ENCODE assay signal across 11 cellular contexts in the genomic region with DNA sequence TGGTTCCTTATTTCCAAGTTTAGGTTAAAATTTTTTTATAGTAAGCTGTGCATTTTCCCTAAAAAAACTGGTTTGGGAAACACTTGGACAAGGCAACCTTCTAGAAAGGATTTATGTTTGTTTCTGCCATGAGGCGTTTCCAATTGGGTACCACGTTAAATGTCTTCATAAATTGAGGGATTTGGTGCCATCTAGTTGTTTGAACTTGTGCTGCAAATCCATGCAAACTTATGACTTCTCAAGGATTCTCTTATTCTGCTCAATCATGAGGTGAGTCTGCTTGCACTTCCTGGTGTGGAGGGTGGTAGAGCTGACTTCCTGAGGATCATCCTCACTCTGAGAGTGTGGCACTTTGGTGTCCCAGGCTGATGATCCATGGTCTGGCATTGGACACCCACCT.
DNase-seq lines count a peak whose midpoint lies in the region; ATAC-seq and TF ChIP-seq lines count a peak whose summit lies in the region.
"Had no signal": no experiment of that assay in that cellular context is flagged by ENCODE, and none has a peak within 500 bp of the region (broad histone marks: within the 10 kb centered on the region; RNA-seq: fewer than 3 reads in every experiment).

No MANE protein-coding gene starts in this region.

- ATAC-seq in HG02970 (IDR thresholded peaks at IDR 0.05; ENCODE audit: low FRiP score, unreplicated experiment) (no peak), HG03196 (IDR thresholded peaks at IDR 0.05; ENCODE audit: unreplicated experiment) (no peak)
- ATAC-seq: activated T-cell treated with anti-CD3 and anti-CD28 coated beads, Interleukin-2, amount 50 U/mL, for 4 hours had no signal

- no peak for DNase-seq in AG04449 (ENCODE audit: low read depth, low spot score)
- DNase-seq in HL-60 (ENCODE audit: low read depth in 1 of 2, low spot score in 1 of 2): peak; percentile 3 to 49
- DNase-seq in SIG-M5 treated with dmso at 0.1 percent for 504 hours (lab: John Stamatoyannopoulos, UW; ENCODE audit: unreplicated experiment): peak; percentile 80
- peak; percentile 42 for DNase-seq in glomerular endothelial cell (ENCODE audit: extremely low read depth, low read depth, low spot score)
- no peak for DNase-seq in activated gamma-delta T cell (lab: John Stamatoyannopoulos, UW)
- DNase-seq in NCI-H1417 (lab: John Stamatoyannopoulos, UW): no peak
- DNase-seq: activated T-cell treated with anti-CD3 and anti-CD28 coated beads, Interleukin-2, amount 50 U/mL, for 4 hours; NCI-H510A treated with DMSO at 0.1 percent for 48 hours; tibial artery had no signal

- H3K4me3 ChIP-seq in AG04449 (ENCODE audit: low read depth, low read length) (no peak overlapping the region), HL-60 (replicated peaks; ENCODE audit: insufficient read depth, low read length) (no peak overlapping the region)
- H3K4me3 ChIP-seq: tibial artery had no signal

- CTCF ChIA-PET in AG04449 (lab: Yijun Ruan, JAX): interaction anchor here (0.8 to 1.9 kb wide), 5 partner anchors 10 to 542 kb away, joined by 3 to 6 read pairs (median 4); partner anchors contain the start of gene SIPA1L2

- POLR2A ChIA-PET in AG04449 (lab: Yijun Ruan, JAX): no interaction called here

- H3K27me3 ChIP-seq in HL-60 (ENCODE audit: insufficient read depth, poor library complexity, severe bottlenecking): no peaks in the 10 kb centered on the region
- H3K27me3 ChIP-seq: tibial artery had no signal

- peak; percentile 37 for TF ChIP-seq CTCF in AG04449 (IDR thresholded peaks at IDR 0.05; ENCODE audit: insufficient read depth, low read length, missing control alignments)
- peak; percentile 27 for TF ChIP-seq CTCF in HL-60 (IDR thresholded peaks at IDR 0.05; ENCODE audit: insufficient read depth, low read length)

- no peak overlapping the region for H3K27ac ChIP-seq in HL-60 (replicated peaks)
- H3K27ac ChIP-seq: tibial artery had no signal

Comparison
In these comparisons a context has a peak if more than half of its experiments do, and no peak if none do; other contexts are left out.
1. DNase-seq: peak in HL-60 (2 of 2), SIG-M5 treated with dmso at 0.1 percent for 504 hours (single experiment) and glomerular endothelial cell (single experiment); none in AG04449 (single experiment), activated gamma-delta T cell (single experiment) and NCI-H1417 (0 of 3).